ENCODE assay signal across 8 cellular contexts in genomic region chr12:57521475-57522018, GRCh38. TPM values are rescaled to one million over a fixed set of nuclear protein-coding genes. Genes with fewer than 3 reads are reported as not detected.
DNase-seq lines count a peak whose midpoint lies in the region; ATAC-seq and TF ChIP-seq lines count a peak whose summit lies in the region.

No MANE protein-coding gene starts in this region.

- DNase-seq in CD8-positive, alpha-beta memory T cell: peak in 2 of 5 donors; percentile 8 to 66
- DNase-seq in NCI-H1694 (lab: John Stamatoyannopoulos, UW) (peak; percentile 35), glutamatergic neuron (peak; percentile 57), ovary (peak; percentile 65 to 74 (median 71)), GM10248 (ENCODE audit: extremely low spot score) (no peak), omental fat pad (ENCODE audit: low spot score) (no peak)
- DNase-seq in activated T-cell treated with anti-CD3 and anti-CD28 coated beads, Interleukin-2, amount 50 U/mL, for 72 hours: peak; percentile 14 to 34

- TF ChIP-seq EP300 in ovary (IDR thresholded peaks at IDR 0.05): no peak

- H3K27ac Mint-ChIP-seq in CD8-positive, alpha-beta memory T cell: peak overlapping the region; percentile 93 to 100 (median 99)
- peak overlapping the region; percentile 99 for H3K27ac Mint-ChIP-seq in activated T-cell treated with anti-CD3 and anti-CD28 coated beads, Interleukin-2, amount 50 U/mL, for 72 hours
- peak overlapping the region; percentile 99 for H3K27ac Mint-ChIP-seq in glutamatergic neuron (ENCODE audit: unreplicated experiment)

- H3K4me1 Mint-ChIP-seq in CD8-positive, alpha-beta memory T cell: peaks cover 52 to 73% (median 53%) of the 10 kb centered on the region in 3 donors
- H3K4me1 Mint-ChIP-seq in activated T-cell treated with anti-CD3 and anti-CD28 coated beads, Interleukin-2, amount 50 U/mL, for 72 hours (ENCODE audit: low read depth): peaks cover 63% of the 10 kb centered on the region
- H3K4me1 Mint-ChIP-seq in glutamatergic neuron (ENCODE audit: low read depth, unreplicated experiment): peaks cover 34% of the 10 kb centered on the region

- intact Hi-C loops in ovary (cut with DNase I): loop anchor here in 1 of 4 donors (5.0 kb wide), 1 partner anchor 91 kb away; the partner anchor contains the start of gene ARHGEF25

- POLR2A ChIA-PET in CD8-positive, alpha-beta memory T cell (lab: Charles Lee): interaction anchor here (1.3 to 2.6 kb wide), 3 partner anchors 42 to 219 kb away, joined by 5 to 19 read pairs (median 13); partner anchors contain the start of gene ARHGAP9
- POLR2A ChIA-PET in GM10248 (lab: Yijun Ruan, JAX): interaction anchor here (1.1 to 2.1 kb wide), 3 partner anchors 11 to 292 kb away, joined by 5 to 7 read pairs (median 5); partner anchors contain the start of genes PIP4K2C and SHMT2

- H3K9me3 Mint-ChIP-seq in CD8-positive, alpha-beta memory T cell: peaks cover 0 to 4% (median 0%) of the 10 kb centered on the region in 5 donors
- H3K9me3 Mint-ChIP-seq in activated T-cell treated with anti-CD3 and anti-CD28 coated beads, Interleukin-2, amount 50 U/mL, for 72 hours: no peaks in the 10 kb centered on the region
- peaks cover 44% of the 10 kb centered on the region for H3K9me3 Mint-ChIP-seq in glutamatergic neuron (ENCODE audit: unreplicated experiment)

- H3K4me3 Mint-ChIP-seq in CD8-positive, alpha-beta memory T cell: peak overlapping the region; percentile 96 to 98 (median 97)
- peak overlapping the region; percentile 89 to 98 for H3K4me3 Mint-ChIP-seq in activated T-cell treated with anti-CD3 and anti-CD28 coated beads, Interleukin-2, amount 50 U/mL, for 72 hours
- peak overlapping the region; percentile 88 for H3K4me3 Mint-ChIP-seq in glutamatergic neuron (ENCODE audit: unreplicated experiment)

- CTCF ChIA-PET in CD8-positive, alpha-beta memory T cell (lab: Charles Lee): interaction anchor here (1.2 to 2.3 kb wide), 4 partner anchors 45 to 63 kb away, joined by 3 to 12 read pairs (median 6); partner anchors contain the start of gene GLI1
- CTCF ChIA-PET in GM10248 (lab: Yijun Ruan, JAX): no interaction called here

- peaks cover 0 to 62% (median 7%) of the 10 kb centered on the region in 3 donors for H3K36me3 Mint-ChIP-seq in CD8-positive, alpha-beta memory T cell
- peaks cover 17 to 36% of the 10 kb centered on the region in 2 donors for H3K36me3 Mint-ChIP-seq in activated T-cell treated with anti-CD3 and anti-CD28 coated beads, Interleukin-2, amount 50 U/mL, for 72 hours (ENCODE audit: insufficient read depth in 2 of 2)
- peaks cover 7% of the 10 kb centered on the region for H3K36me3 Mint-ChIP-seq in glutamatergic neuron (ENCODE audit: unreplicated experiment)

- H3K27me3 Mint-ChIP-seq in CD8-positive, alpha-beta memory T cell: peaks cover 0 to 3% of the 10 kb centered on the region in 2 donors
- H3K27me3 Mint-ChIP-seq in activated T-cell treated with anti-CD3 and anti-CD28 coated beads, Interleukin-2, amount 50 U/mL, for 72 hours (ENCODE audit: low read depth): no peaks in the 10 kb centered on the region
- H3K27me3 Mint-ChIP-seq in glutamatergic neuron (ENCODE audit: unreplicated experiment): peaks cover 38% of the 10 kb centered on the region

- ATAC-seq in activated T-cell treated with anti-CD3 and anti-CD28 coated beads, Interleukin-2, amount 50 U/mL, for 72 hours (replicated peaks in 1 of 2): no peak
- no peak for ATAC-seq in omental fat pad (ENCODE audit: low FRiP score)
- ATAC-seq in GM19452 (IDR thresholded peaks at IDR 0.05; ENCODE audit: unreplicated experiment): no peak

- no peaks in the 10 kb centered on the region for H3K9me3 ChIP-seq in CD8-positive, alpha-beta memory T cell (ENCODE audit: low read length)
- H3K9me3 ChIP-seq in ovary: no peaks in the 10 kb centered on the region

- TF ChIP-seq POLR2A in ovary (IDR thresholded peaks at IDR 0.05): peak; percentile 11

- peaks cover 16% of the 10 kb centered on the region for H3K36me3 ChIP-seq in CD8-positive, alpha-beta memory T cell (ENCODE audit: insufficient read depth, low read length)
- H3K36me3 ChIP-seq in ovary: no peaks in the 10 kb centered on the region

- H3K4me1 ChIP-seq in CD8-positive, alpha-beta memory T cell (ENCODE audit: insufficient read depth, low read length): peaks cover 54% of the 10 kb centered on the region
- H3K4me1 ChIP-seq in ovary (ENCODE audit: insufficient read depth): peaks cover 16% of the 10 kb centered on the region

- H3K27ac ChIP-seq in CD8-positive, alpha-beta memory T cell (ENCODE audit: low read depth, low read length): peak overlapping the region; percentile 87
- H3K27ac ChIP-seq in ovary: peak overlapping the region; percentile 96 to 98

- peak overlapping the region; percentile 74 for H3K4me3 ChIP-seq in CD8-positive, alpha-beta memory T cell (ENCODE audit: low read length)
- H3K4me3 ChIP-seq in ovary: peak overlapping the region; percentile 72

- 25 to 30% (median 25%) methylated on average over 20 of the region's 20 CpGs for WGBS in ovary, 3 donors

- H3K27me3 ChIP-seq in CD8-positive, alpha-beta memory T cell (ENCODE audit: insufficient read depth, low read length, poor library complexity, severe bottlenecking): no peaks in the 10 kb centered on the region
- H3K27me3 ChIP-seq in ovary: no peaks in the 10 kb centered on the region

- TF ChIP-seq CTCF in glutamatergic neuron (IDR thresholded peaks at IDR 0.05; ENCODE audit: partially characterized antibody, unreplicated experiment) (no peak), ovary (IDR thresholded peaks at IDR 0.05) (peak in 1 of 3 donors; percentile 1), GM10248 (IDR thresholded peaks at IDR 0.05; ENCODE audit: control extremely low read depth, extremely low read depth, low read depth, missing control alignments) (no peak), omental fat pad (IDR thresholded peaks at IDR 0.05) (no peak)

RNA-seq across cellular contexts. Expression of gene MBD6, which starts 1.1 kb away (rescaled TPM):
- 10 to 100 TPM; 49.0 to 54.7 TPM for total RNA-seq in CD8-positive, alpha-beta memory T cell
- 4.2 TPM for polyA plus RNA-seq in CD8-positive, alpha-beta memory T cell
- total RNA-seq in activated T-cell treated with anti-CD3 and anti-CD28 coated beads, Interleukin-2, amount 50 U/mL, for 72 hours: 100 to 1,000 TPM; 131 to 148 TPM
- total RNA-seq in glutamatergic neuron (ENCODE audit: unreplicated experiment) (108 TPM), ovary (100 to 1,000 TPM in 2 of 7 donors, 10 to 100 TPM in 5; 25.2 to 122 (median 79.7) TPM), omental fat pad (10 to 100 TPM; 11.8 to 40.2 (median 15.2) TPM)
- polyA plus RNA-seq in ovary: 10 to 100 TPM; 18.1 to 35.0 TPM

RNA-seq across cellular contexts. Expression of gene DDIT3, which starts 1.2 kb away (rescaled TPM):
- 10 to 100 TPM; 12.7 to 13.2 TPM for total RNA-seq in CD8-positive, alpha-beta memory T cell
- polyA plus RNA-seq in CD8-positive, alpha-beta memory T cell: 11.7 TPM
- 10 to 100 TPM; 64.6 to 71.7 TPM for total RNA-seq in activated T-cell treated with anti-CD3 and anti-CD28 coated beads, Interleukin-2, amount 50 U/mL, for 72 hours
- total RNA-seq in glutamatergic neuron (ENCODE audit: unreplicated experiment) (70.9 TPM), ovary (10 to 100 TPM; 22.1 to 84.9 (median 29.2) TPM), omental fat pad (10 to 100 TPM; 31.5 to 66.6 (median 35.5) TPM)
- 10 to 100 TPM; 34.9 to 62.1 TPM for polyA plus RNA-seq in ovary

RNA-seq across cellular contexts. Expression of gene DCTN2, which starts 25.4 kb away (rescaled TPM):
- 10 to 100 TPM; 98.7 to 99.3 TPM for total RNA-seq in CD8-positive, alpha-beta memory T cell
- polyA plus RNA-seq in CD8-positive, alpha-beta memory T cell: 80.8 TPM
- 10 to 100 TPM; 94.9 to 99.0 TPM for total RNA-seq in activated T-cell treated with anti-CD3 and anti-CD28 coated beads, Interleukin-2, amount 50 U/mL, for 72 hours
- total RNA-seq in glutamatergic neuron (ENCODE audit: unreplicated experiment): 484 TPM
- total RNA-seq in ovary: 100 to 1,000 TPM in 1 of 7 donors, 10 to 100 TPM in 6; 70.7 to 100 (median 97.4) TPM
- polyA plus RNA-seq in ovary: 100 to 1,000 TPM; 128 to 226 TPM
- 100 to 1,000 TPM in 3 of 4 donors, 10 to 100 TPM in 1; 96.0 to 134 (median 123) TPM for total RNA-seq in omental fat pad

RNA-seq across cellular contexts. Expression of gene KIF5A, which starts 28.3 kb away (rescaled TPM):
- total RNA-seq in CD8-positive, alpha-beta memory T cell: 1 to 10 TPM; 1.8 to 2.1 TPM
- polyA plus RNA-seq in CD8-positive, alpha-beta memory T cell: 0.12 TPM
- 1 to 10 TPM; 3.2 to 5.9 TPM for total RNA-seq in activated T-cell treated with anti-CD3 and anti-CD28 coated beads, Interleukin-2, amount 50 U/mL, for 72 hours
- 314 TPM for total RNA-seq in glutamatergic neuron (ENCODE audit: unreplicated experiment)
- under 1 TPM in 6 of 7 donors, not detected in 1; 0.08 to 0.48 (median 0.30) TPM for total RNA-seq in ovary
- under 1 TPM; 0.15 to 0.48 TPM for polyA plus RNA-seq in ovary
- total RNA-seq in omental fat pad: under 1 TPM in 2 of 4 donors, not detected in 2; 0.09 to 0.13 TPM

RNA-seq across cellular contexts. Expression of gene MARS1, which starts 33.7 kb away (rescaled TPM):
- total RNA-seq in CD8-positive, alpha-beta memory T cell: 100 to 1,000 TPM; 386 to 398 TPM
- 89.8 TPM for polyA plus RNA-seq in CD8-positive, alpha-beta memory T cell
- total RNA-seq in activated T-cell treated with anti-CD3 and anti-CD28 coated beads, Interleukin-2, amount 50 U/mL, for 72 hours: 100 to 1,000 TPM; 575 to 653 TPM
- total RNA-seq in glutamatergic neuron (ENCODE audit: unreplicated experiment) (870 TPM), ovary (100 to 1,000 TPM in 2 of 7 donors, 10 to 100 TPM in 5; 21.1 to 479 (median 66.4) TPM), omental fat pad (100 to 1,000 TPM in 1 of 4 donors, 10 to 100 TPM in 3; 53.5 to 108 (median 58.4) TPM)
- 10 to 100 TPM; 30.8 to 87.4 TPM for polyA plus RNA-seq in ovary

Comparison
In these comparisons a context has a peak if more than half of its experiments do, and no peak if none do; other contexts are left out.
1. DNase-seq: peak in NCI-H1694 (single experiment), activated T-cell treated with anti-CD3 and anti-CD28 coated beads, Interleukin-2, amount 50 U/mL, for 72 hours (2 of 2), glutamatergic neuron (single experiment) and ovary (5 of 5); none in GM10248 (single experiment) and omental fat pad (single experiment).
2. Peak in every context shown above with its lines, with median percentiles within 50 percentile points of each other: H3K27ac Mint-ChIP-seq and H3K4me3 Mint-ChIP-seq.